ENCODE assay signal across 22 cellular contexts in genomic region chr9:97124256-97124655, GRCh38.
"Had no signal": no experiment of that assay in that cellular context is flagged by ENCODE, and none has a peak within 500 bp of the region (broad histone marks: within the 10 kb centered on the region; RNA-seq: fewer than 3 reads in every experiment).

No MANE protein-coding gene starts in this region.

- H3K27me3 ChIP-seq: dorsolateral prefrontal cortex, esophagus squamous epithelium, gastrocnemius medialis, heart right ventricle, left lung had no signal

- H3K9me3 ChIP-seq: esophagus squamous epithelium, gastrocnemius medialis, left lung, lower lobe of right lung had no signal

- H3K4me3 ChIP-seq: coronary artery, dorsolateral prefrontal cortex, esophagus squamous epithelium, gastrocnemius medialis, heart right ventricle, left lung, lower lobe of right lung had no signal

- DNase-seq: dermis blood vessel endothelial cell; dorsolateral prefrontal cortex; effector CD4-positive, alpha-beta T cell; effector memory CD4-positive, alpha-beta T cell; erythroblast; esophagus squamous epithelium; foreskin fibroblast; foreskin melanocyte; gastrocnemius medialis; glutamatergic neuron; head of caudate nucleus; heart right ventricle; hippocampal formation; left cardiac atrium; left lung; left ventricle myocardium superior; lower lobe of right lung; mesenchymal stem cell; midbrain had no signal

- H3K36me3 ChIP-seq: esophagus squamous epithelium, gastrocnemius medialis, heart right ventricle, left lung, lower lobe of right lung had no signal

- H3K4me1 ChIP-seq: esophagus squamous epithelium, gastrocnemius medialis, heart right ventricle, left lung, lower lobe of right lung had no signal

- ATAC-seq: esophagus mucosa, gastrocnemius medialis, heart right ventricle, left cardiac atrium, left lung, left ventricle myocardium superior, lower lobe of right lung had no signal

- H3K27ac ChIP-seq: coronary artery, dorsolateral prefrontal cortex, epithelial cell of prostate, esophagus squamous epithelium, gastrocnemius medialis, heart right ventricle, left lung, lower lobe of right lung had no signal
